In the genomic region with DNA sequence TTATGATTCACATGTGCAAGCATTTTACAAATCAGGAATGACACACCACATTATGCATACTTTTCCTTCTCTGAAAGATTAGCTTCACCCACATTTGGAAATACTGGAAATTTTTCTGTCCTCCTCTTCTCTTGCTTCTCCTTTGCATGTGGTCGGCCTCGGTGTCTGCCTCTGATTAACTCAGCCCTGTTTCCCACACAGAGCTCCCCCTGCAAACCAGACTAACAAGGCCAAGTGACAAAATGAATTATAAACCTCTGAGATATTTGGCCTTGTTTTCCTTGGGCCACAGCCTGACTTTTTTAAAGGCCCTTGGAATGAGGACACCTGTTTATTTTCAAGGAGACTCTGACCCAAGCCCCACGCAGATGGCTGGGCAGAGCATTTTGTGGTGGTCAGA, we compare ENCODE assay signal across 16 cellular contexts. TPM values are rescaled to one million over a fixed set of nuclear protein-coding genes. Genes with fewer than 3 reads are reported as not detected.
DNase-seq lines count a peak whose midpoint lies in the region; ATAC-seq and TF ChIP-seq lines count a peak whose summit lies in the region.
"Had no signal": no experiment of that assay in that cellular context is flagged by ENCODE, and none has a peak within 500 bp of the region (broad histone marks: within the 10 kb centered on the region; RNA-seq: fewer than 3 reads in every experiment).

No MANE protein-coding gene starts in this region.

- in situ Hi-C loops in astrocyte of the spinal cord (cut with HindIII; ENCODE audit: low sequenced_read_pairs): no loop called here
- in situ Hi-C loops in KBM-7 (cut with MboI; ENCODE audit: low pct_unique_long_range_greater_than_20kb, low sequenced_read_pairs): no loop called here

- H3K27ac ChIP-seq in gastroesophageal sphincter: peak overlapping the region in 1 of 4 donors; percentile 30

- peak overlapping the region; percentile 96 for H3K27ac Mint-ChIP-seq in stimulated activated naive CD8-positive, alpha-beta T cell treated with anti-CD3 and anti-CD28 coated beads, Interleukin-15, Interleukin-2, amounts not matched to agents 100 ng/mL and 50 ng/mL, for 24 hours
- no peak overlapping the region for H3K27ac Mint-ChIP-seq in T-helper 2 cell treated with Interferon-gamma antibody and Interleukin-4, amounts not matched to agents 5 μg/mL and 100 μg/mL, for 36 hours

- no peak for DNase-seq in stimulated activated naive CD8-positive, alpha-beta T cell treated with anti-CD3 and anti-CD28 coated beads, Interleukin-15, Interleukin-2, amounts not matched to agents 100 U/mL and 50 U/mL, for 24 hours
- peak; percentile 56 for DNase-seq in astrocyte of the spinal cord (ENCODE audit: low read depth, low spot score)
- peak; percentile 94 for DNase-seq in kidney tubule cell (ENCODE audit: low spot score)
- DNase-seq in T-helper 2 cell treated with Interferon-gamma antibody and Interleukin-4, amounts not matched to agents 5 μg/mL and 100 μg/mL, for 36 hours (ENCODE audit: low spot score): no peak
- DNase-seq in KBM-7: no peak
- DNase-seq: activated CD8-positive, alpha-beta memory T cell treated with anti-CD3 and anti-CD28 coated beads, Interleukin-2, amount 50 U/mL, for 48 hours; BE2C; GF-D8; NCI-H1436; NCI-H526 treated with DMSO at 0.1 percent for 48 hours had no signal

- H3K36me3 ChIP-seq in gastroesophageal sphincter: no peaks in the 10 kb centered on the region
- H3K36me3 ChIP-seq: BE2C had no signal

- TF ChIP-seq CTCF in astrocyte of the spinal cord (IDR thresholded peaks at IDR 0.05; ENCODE audit: low read depth, low read length) (no peak), gastroesophageal sphincter (IDR thresholded peaks at IDR 0.05) (no peak)

- no peak overlapping the region for H3K4me3 Mint-ChIP-seq in stimulated activated naive CD8-positive, alpha-beta T cell treated with anti-CD3 and anti-CD28 coated beads, Interleukin-15, Interleukin-2, amounts not matched to agents 100 ng/mL and 50 ng/mL, for 24 hours
- H3K4me3 Mint-ChIP-seq in T-helper 2 cell treated with Interferon-gamma antibody and Interleukin-4, amounts not matched to agents 5 μg/mL and 100 μg/mL, for 36 hours: no peak overlapping the region

- no peaks in the 10 kb centered on the region for H3K9me3 ChIP-seq in gastroesophageal sphincter
- H3K9me3 ChIP-seq: BE2C had no signal

- no peaks in the 10 kb centered on the region for H3K9me3 Mint-ChIP-seq in stimulated activated naive CD8-positive, alpha-beta T cell treated with anti-CD3 and anti-CD28 coated beads, Interleukin-15, Interleukin-2, amounts not matched to agents 100 ng/mL and 50 ng/mL, for 24 hours
- H3K9me3 Mint-ChIP-seq in T-helper 2 cell treated with Interferon-gamma antibody and Interleukin-4, amounts not matched to agents 5 μg/mL and 100 μg/mL, for 36 hours: no peaks in the 10 kb centered on the region

- H3K4me3 ChIP-seq in astrocyte of the spinal cord (ENCODE audit: low read depth, low read length) (no peak overlapping the region), gastroesophageal sphincter (no peak overlapping the region)

- H3K4me1 ChIP-seq in gastroesophageal sphincter: peaks cover 0 to 23% (median 0%) of the 10 kb centered on the region in 3 donors
- H3K4me1 ChIP-seq: BE2C had no signal

- peaks cover 46% of the 10 kb centered on the region for H3K4me1 Mint-ChIP-seq in stimulated activated naive CD8-positive, alpha-beta T cell treated with anti-CD3 and anti-CD28 coated beads, Interleukin-15, Interleukin-2, amounts not matched to agents 100 ng/mL and 50 ng/mL, for 24 hours (ENCODE audit: low read depth)
- peaks cover 20% of the 10 kb centered on the region for H3K4me1 Mint-ChIP-seq in T-helper 2 cell treated with Interferon-gamma antibody and Interleukin-4, amounts not matched to agents 5 μg/mL and 100 μg/mL, for 36 hours (ENCODE audit: low read depth)

- H3K27me3 ChIP-seq in gastroesophageal sphincter: no peaks in the 10 kb centered on the region
- H3K27me3 ChIP-seq: BE2C had no signal

- TF ChIP-seq EP300 in gastroesophageal sphincter (IDR thresholded peaks at IDR 0.05): no peak

- 23 to 33% methylated on average over 2 to 3 of the region's 3 CpGs for WGBS in gastroesophageal sphincter (ENCODE audit: low coverage in 1 of 2), 2 donors

- no peaks in the 10 kb centered on the region for H3K36me3 Mint-ChIP-seq in stimulated activated naive CD8-positive, alpha-beta T cell treated with anti-CD3 and anti-CD28 coated beads, Interleukin-15, Interleukin-2, amounts not matched to agents 100 ng/mL and 50 ng/mL, for 24 hours (ENCODE audit: low read depth)
- H3K36me3 Mint-ChIP-seq in T-helper 2 cell treated with Interferon-gamma antibody and Interleukin-4, amounts not matched to agents 5 μg/mL and 100 μg/mL, for 36 hours (ENCODE audit: low read depth): no peaks in the 10 kb centered on the region
- H3K36me3 Mint-ChIP-seq: brain had no signal

- no peak for TF ChIP-seq POLR2A in gastroesophageal sphincter (IDR thresholded peaks at IDR 0.05)

- ATAC-seq in stimulated activated naive CD8-positive, alpha-beta T cell treated with anti-CD3 and anti-CD28 coated beads, Interleukin-15, Interleukin-2, amounts not matched to agents 100 U/mL and 50 U/mL, for 24 hours: no peak
- ATAC-seq in gastroesophageal sphincter (no peak), HG03442 (IDR thresholded peaks at IDR 0.05; ENCODE audit: unreplicated experiment) (no peak)
- ATAC-seq: Right ventricle myocardium inferior, sciatic nerve had no signal

- H3K27me3 Mint-ChIP-seq in stimulated activated naive CD8-positive, alpha-beta T cell treated with anti-CD3 and anti-CD28 coated beads, Interleukin-15, Interleukin-2, amounts not matched to agents 100 ng/mL and 50 ng/mL, for 24 hours: no peaks in the 10 kb centered on the region
- H3K27me3 Mint-ChIP-seq in T-helper 2 cell treated with Interferon-gamma antibody and Interleukin-4, amounts not matched to agents 5 μg/mL and 100 μg/mL, for 36 hours (ENCODE audit: low read depth): no peaks in the 10 kb centered on the region

RNA-seq across cellular contexts. Expression of gene CCN6, which starts 9.0 kb away (rescaled TPM):
- total RNA-seq in gastroesophageal sphincter: not detected
- total RNA-seq: Right ventricle myocardium inferior had no signal

RNA-seq across cellular contexts. Expression of gene TUBE1, which starts 42.4 kb away (rescaled TPM):
- 10 to 100 TPM; 17.5 to 58.2 (median 31.6) TPM for total RNA-seq in gastroesophageal sphincter

RNA-seq across cellular contexts. Expression of gene FAM229B, which starts 42.5 kb away (rescaled TPM):
- total RNA-seq in gastroesophageal sphincter: 10 to 100 TPM in 3 of 4 donors, 1 to 10 TPM in 1; 9.5 to 26.1 (median 13.8) TPM

Comparison
In these comparisons a context has a peak if more than half of its experiments do, and no peak if none do; other contexts are left out.
1. DNase-seq: peak in astrocyte of the spinal cord (single experiment) and kidney tubule cell (single experiment); none in stimulated activated naive CD8-positive, alpha-beta T cell treated with anti-CD3 and anti-CD28 coated beads, Interleukin-15, Interleukin-2, amounts not matched to agents 100 U/mL and 50 U/mL, for 24 hours (single experiment), T-helper 2 cell treated with Interferon-gamma antibody and Interleukin-4, amounts not matched to agents 5 μg/mL and 100 μg/mL, for 36 hours (single experiment) and KBM-7 (single experiment).